ENCODE assay signal across 21 cellular contexts in the genomic region with DNA sequence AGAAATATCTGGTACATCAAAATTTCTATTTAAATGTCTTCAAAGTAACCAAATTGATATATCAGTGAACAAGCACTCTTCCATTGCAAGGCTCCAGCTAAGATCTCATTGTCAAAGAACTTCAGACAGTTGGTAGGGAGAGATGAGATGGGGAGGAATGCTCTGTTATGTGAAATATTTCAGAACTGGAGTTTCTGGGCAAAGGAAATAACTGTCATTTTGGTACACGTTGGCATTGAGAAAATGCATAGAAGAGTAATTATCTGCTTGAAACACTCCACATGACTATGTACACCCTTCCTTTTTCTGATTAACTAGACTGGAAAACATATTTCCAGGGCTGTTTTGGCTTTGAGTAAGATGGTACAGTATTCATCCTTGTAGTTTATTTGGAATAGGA.
DNase-seq lines count a peak whose midpoint lies in the region; ATAC-seq and TF ChIP-seq lines count a peak whose summit lies in the region.
"Had no signal": no experiment of that assay in that cellular context is flagged by ENCODE, and none has a peak within 500 bp of the region (broad histone marks: within the 10 kb centered on the region; RNA-seq: fewer than 3 reads in every experiment).

No MANE protein-coding gene starts in this region.

- H3K14ac ChIP-seq in IMR-90 (replicated peaks; ENCODE audit: low read depth, low read length), result no peak overlapping the region

- H2BK20ac ChIP-seq in IMR-90 (ENCODE audit: low read depth, low read length), result no peak overlapping the region

- H3K9ac ChIP-seq in IMR-90 (ENCODE audit: low read depth, low read length), result no peak overlapping the region
- H3K9ac ChIP-seq: BLaER1 treated with 17β-estradiol and CSF1 and Interleukin-3, amounts not matched to agents 10 nM and 100 nM had no signal

- CTCF ChIA-PET in IMR-90 (lab: Yijun Ruan, JAX), result no interaction called here

- H3K9me1 ChIP-seq in IMR-90 (ENCODE audit: insufficient read depth, low read length), result peaks cover 14% of the 10 kb centered on the region

- H4K5ac ChIP-seq in IMR-90 (ENCODE audit: low read depth, low read length), result peak overlapping the region; percentile 4; the same call in 1 of the 2 replicates

- DNase-seq in EH (ENCODE audit: low read depth) (peak; percentile 49), IMR-90 (no peak), NCI-H1417 treated with DMSO at 0.1 percent for 48 hours (lab: John Stamatoyannopoulos, UW) (no peak), mesothelial cell of epicardium (ENCODE audit: low spot score in 2 of 2, unreplicated experiment in 2 of 2) (no peak), psoas muscle (no peak)
- DNase-seq: 8988T; ACHN; AML-193; Caco-2; Calu3; CD4-positive, alpha-beta T cell; CD8-positive, alpha-beta T cell; DMS79 treated with DMSO at 0.1 percent for 48 hours; EL; GDM1 had no signal

- POLR2A ChIA-PET in IMR-90 (lab: Charles Lee; ENCODE audit: unreplicated experiment), result no interaction called here

- no CpG with 5 or more reads among the region's 1 CpG for WGBS in IMR-90 (ENCODE audit: extremely low coverage in 2 of 2, insufficient read length in 1 of 2), 2 experiments
- 31 to 51% (median 49%) methylated on average over 1 of the region's 1 CpG for WGBS in psoas muscle, 3 donors

- no peaks in the 10 kb centered on the region for H3K9me3 ChIP-seq in IMR-90 (ENCODE audit: control insufficient read depth, insufficient read depth, low read length)
- no peaks in the 10 kb centered on the region for H3K9me3 ChIP-seq in psoas muscle
- H3K9me3 ChIP-seq: Caco-2 had no signal

- no peak overlapping the region; the same call in 1 of the 2 replicates for H3K23ac ChIP-seq in IMR-90 (ENCODE audit: low read depth, low read length)

- intact Hi-C loops in IMR-90 (cut with micrococcal nuclease) (no loop called here), psoas muscle (cut with DNase I) (no loop called here)

- H3K27ac Mint-ChIP-seq in mesothelial cell of epicardium, result no peak overlapping the region
- H3K27ac Mint-ChIP-seq: B cell; CD4-positive, alpha-beta T cell; CD8-positive, alpha-beta T cell had no signal

- H4K8ac ChIP-seq in IMR-90 (ENCODE audit: low read depth in 2 of 2, low read length in 2 of 2), result no peak overlapping the region

- dilution Hi-C loops in IMR-90 (cut with HindIII; ENCODE audit: low sequenced_read_pairs, unreplicated experiment), result no loop called here

- H3K18ac ChIP-seq in IMR-90 (ENCODE audit: low read depth, low read length), result peak overlapping the region; percentile 7; the same call in 1 of the 2 replicates

- no peak overlapping the region for H3K4me2 ChIP-seq in IMR-90 (ENCODE audit: low read depth, low read length)

- H2BK15ac ChIP-seq in IMR-90 (ENCODE audit: low read depth, low read length), result peak overlapping the region; percentile 5; the same call in 1 of the 3 replicates

- H3K4me1 ChIP-seq in IMR-90 (ENCODE audit: control insufficient read depth, insufficient read depth, low read length) (peaks cover 20% of the 10 kb centered on the region), psoas muscle (no peaks in the 10 kb centered on the region)
- H3K4me1 ChIP-seq: Caco-2 had no signal

- peaks cover 1% of the 10 kb centered on the region for H3K27me3 Mint-ChIP-seq in mesothelial cell of epicardium (ENCODE audit: low read depth)

- no peaks in the 10 kb centered on the region for H3K36me3 Mint-ChIP-seq in mesothelial cell of epicardium
- H3K36me3 Mint-ChIP-seq: CD8-positive, alpha-beta T cell had no signal

- H2AFZ ChIP-seq in IMR-90 (replicated peaks; ENCODE audit: low read length, poor library complexity), result no peak overlapping the region

- H2AK9ac ChIP-seq in IMR-90 (replicated peaks; ENCODE audit: low read depth, low read length, poor library complexity), result no peak overlapping the region

- no TSS peak for BruUV-seq in IMR-90 (replicated peaks; lab: Mats Ljungman, UMichigan)

- H3K4me1 Mint-ChIP-seq in mesothelial cell of epicardium, result peaks cover 7% of the 10 kb centered on the region
- H3K4me1 Mint-ChIP-seq: B cell had no signal

- H4K91ac ChIP-seq in IMR-90 (ENCODE audit: insufficient read depth, low read depth, low read length), result peak overlapping the region; percentile 16; the same call in 1 of the 2 replicates

- no peaks in the 10 kb centered on the region for H3K36me3 ChIP-seq in IMR-90 (ENCODE audit: control insufficient read depth, insufficient read depth, low read length)
- H3K36me3 ChIP-seq in psoas muscle (ENCODE audit: insufficient read depth in 1 of 2, low read depth in 1 of 2), result no peaks in the 10 kb centered on the region
- H3K36me3 ChIP-seq: BLaER1 treated with 17β-estradiol and CSF1 and Interleukin-3, amounts not matched to agents 10 nM and 100 nM had no signal

- peak overlapping the region; percentile 6; the same call in 1 of the 2 replicates for H3K4ac ChIP-seq in IMR-90 (ENCODE audit: low read depth, low read length)

- no peak for TF ChIP-seq RAD21 in IMR-90 (IDR thresholded peaks at IDR 0.05; ENCODE audit: low read length)

- no peak overlapping the region for H2BK5ac ChIP-seq in IMR-90 (ENCODE audit: low read depth, low read length, poor library complexity, severe bottlenecking)

- H3K4me3 Mint-ChIP-seq in mesothelial cell of epicardium, result no peak overlapping the region
- H3K4me3 Mint-ChIP-seq: B cell; CD4-positive, alpha-beta T cell; CD8-positive, alpha-beta T cell had no signal

- H3K9me3 Mint-ChIP-seq in mesothelial cell of epicardium, result no peaks in the 10 kb centered on the region
- H3K9me3 Mint-ChIP-seq: CD4-positive, alpha-beta T cell; CD8-positive, alpha-beta T cell had no signal

- H3K79me1 ChIP-seq in IMR-90 (ENCODE audit: low read depth in 1 of 2, low read length in 2 of 2), result no peaks in the 10 kb centered on the region

- no peaks in the 10 kb centered on the region for H4K20me1 ChIP-seq in IMR-90 (ENCODE audit: insufficient read depth, low read length)
- H4K20me1 ChIP-seq: BLaER1 treated with 17β-estradiol and CSF1 and Interleukin-3, amounts not matched to agents 10 nM and 100 nM had no signal

- H3K56ac ChIP-seq in IMR-90 (ENCODE audit: extremely low read depth, insufficient read depth, low read length), result no peak overlapping the region

- H3K4me3 ChIP-seq in IMR-90 (ENCODE audit: insufficient read depth, low read depth, low read length) (no peak overlapping the region), psoas muscle (no peak overlapping the region)
- H3K4me3 ChIP-seq: BLaER1 treated with 17β-estradiol and CSF1 and Interleukin-3, amounts not matched to agents 10 nM and 100 nM; GM12878 had no signal

- ATAC-seq in IMR-90 (ENCODE audit: low read depth), result no peak
- ATAC-seq in SK-N-SH treated with all-trans-retinoic acid at 6 μM for 48 hours, result peak; percentile 45; the same call in 2 of the 3 replicates
- ATAC-seq in HG03460 (IDR thresholded peaks at IDR 0.05; ENCODE audit: unreplicated experiment), result no peak
- ATAC-seq in psoas muscle, result no peak
- ATAC-seq: CD8-positive, alpha-beta T cell; GM12878 had no signal

- no peaks in the 10 kb centered on the region for H3K27me3 ChIP-seq in IMR-90 (ENCODE audit: control insufficient read depth, insufficient read depth, low read length)
- H3K27me3 ChIP-seq in psoas muscle (ENCODE audit: insufficient read depth in 3 of 3, low read length in 2 of 3), result peaks cover 0 to 4% (median 0%) of the 10 kb centered on the region in 3 donors
- H3K27me3 ChIP-seq: BLaER1 treated with 17β-estradiol and CSF1 and Interleukin-3, amounts not matched to agents 10 nM and 100 nM had no signal

- no peak overlapping the region for H2AK5ac ChIP-seq in IMR-90 (ENCODE audit: low read depth, low read length)

- in situ Hi-C loops in IMR-90 (cut with MboI; ENCODE audit: low sequenced_read_pairs), result no loop called here

- TF ChIP-seq CTCF in IMR-90 (conservative IDR thresholded peaks at IDR 0.05; ENCODE audit: low read depth, low read length) (no peak), mesothelial cell of epicardium (IDR thresholded peaks at IDR 0.05; ENCODE audit: unreplicated experiment) (no peak), psoas muscle (IDR thresholded peaks at IDR 0.05) (no peak)

- H2BK120ac ChIP-seq in IMR-90 (ENCODE audit: low read depth, low read length), result no peak overlapping the region

- TF ChIP-seq POLR2A in IMR-90 (IDR thresholded peaks at IDR 0.05; ENCODE audit: low read depth, low read length), result no peak

- H3K27ac ChIP-seq in IMR-90 (ENCODE audit: insufficient read depth, low read length) (no peak overlapping the region), psoas muscle (no peak overlapping the region)
- H3K27ac ChIP-seq: C4-2B had no signal

TF ChIP-seq in IMR-90, 13 proteins besides CTCF, POLR2A, EP300 and RAD21 (continues in another document):
- TF ChIP-seq CEBPB (IDR thresholded peaks at IDR 0.05; ENCODE audit: low read depth, low read length), result no peak
- no peak for TF ChIP-seq CHD1 (IDR thresholded peaks at IDR 0.05; ENCODE audit: low read depth, low read length)
- TF ChIP-seq MAZ (IDR thresholded peaks at IDR 0.05; ENCODE audit: borderline replicate concordance, low read depth, low read length), result no peak
- TF ChIP-seq RFX5 (IDR thresholded peaks at IDR 0.05; ENCODE audit: low read depth, low read length), result no peak
- TF ChIP-seq SMC3 (IDR thresholded peaks at IDR 0.05; ENCODE audit: low read depth, low read length), result no peak
- TF ChIP-seq, protein P1, sequence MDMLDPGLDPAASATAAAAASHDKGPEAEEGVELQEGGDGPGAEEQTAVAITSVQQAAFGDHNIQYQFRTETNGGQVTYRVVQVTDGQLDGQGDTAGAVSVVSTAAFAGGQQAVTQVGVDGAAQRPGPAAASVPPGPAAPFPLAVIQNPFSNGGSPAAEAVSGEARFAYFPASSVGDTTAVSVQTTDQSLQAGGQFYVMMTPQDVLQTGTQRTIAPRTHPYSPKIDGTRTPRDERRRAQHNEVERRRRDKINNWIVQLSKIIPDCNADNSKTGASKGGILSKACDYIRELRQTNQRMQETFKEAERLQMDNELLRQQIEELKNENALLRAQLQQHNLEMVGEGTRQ (IDR thresholded peaks at IDR 0.05; ENCODE audit: low read depth, low read length), result no peak

TF ChIP-seq in SK-N-SH treated with all-trans-retinoic acid at 6 μM for 48 hours, 23 proteins besides CTCF, POLR2A, EP300 and RAD21 (continues in another document):
- TF ChIP-seq ZFP3 (CRISPR knock-in tag; IDR thresholded peaks at IDR 0.05) (no peak), ZFP30 (CRISPR knock-in tag; IDR thresholded peaks at IDR 0.05) (no peak), GLIS3 (CRISPR knock-in tag; IDR thresholded peaks at IDR 0.05) (no peak)
- TF ChIP-seq, protein P2, sequence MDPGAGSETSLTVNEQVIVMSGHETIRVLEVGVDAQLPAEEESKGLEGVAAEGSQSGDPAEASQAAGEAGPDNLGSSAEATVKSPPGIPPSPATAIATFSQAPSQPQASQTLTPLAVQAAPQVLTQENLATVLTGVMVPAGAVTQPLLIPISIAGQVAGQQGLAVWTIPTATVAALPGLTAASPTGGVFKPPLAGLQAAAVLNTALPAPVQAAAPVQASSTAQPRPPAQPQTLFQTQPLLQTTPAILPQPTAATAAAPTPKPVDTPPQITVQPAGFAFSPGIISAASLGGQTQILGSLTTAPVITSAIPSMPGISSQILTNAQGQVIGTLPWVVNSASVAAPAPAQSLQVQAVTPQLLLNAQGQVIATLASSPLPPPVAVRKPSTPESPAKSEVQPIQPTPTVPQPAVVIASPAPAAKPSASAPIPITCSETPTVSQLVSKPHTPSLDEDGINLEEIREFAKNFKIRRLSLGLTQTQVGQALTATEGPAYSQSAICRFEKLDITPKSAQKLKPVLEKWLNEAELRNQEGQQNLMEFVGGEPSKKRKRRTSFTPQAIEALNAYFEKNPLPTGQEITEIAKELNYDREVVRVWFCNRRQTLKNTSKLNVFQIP (CRISPR knock-in tag; IDR thresholded peaks at IDR 0.05; ENCODE audit: borderline replicate concordance, low read depth), result no peak
